In genomic region chr3:188391597-188391996, GRCh38 we compare ENCODE assay signal across 14 cellular contexts.
"Had no signal": no experiment of that assay in that cellular context is flagged by ENCODE, and none has a peak within 500 bp of the region (broad histone marks: within the 10 kb centered on the region; RNA-seq: fewer than 3 reads in every experiment).

No MANE protein-coding gene starts in this region.

- H3K36me3 ChIP-seq: esophagus muscularis mucosa, lower lobe of right lung, right lobe of liver had no signal

- H3K9me3 Mint-ChIP-seq: activated naive CD4-positive, alpha-beta T cell treated with anti-CD3 and anti-CD28 coated beads, Interleukin-2, amount 50 U/mL, for 24 hours; activated T-helper 2 cell treated with anti-CD3 and anti-CD28 coated beads, Interferon-gamma antibody, Interleukin-2, Interleukin-4, amounts not matched to agents 10 μg/mL and 5 μg/mL and 100 μg/mL, durations not matched to agents 14 hours and 24 hours and 36 hours; immature natural killer cell; naive thymus-derived CD8-positive, alpha-beta T cell had no signal

- DNase-seq: activated CD4-positive, alpha-beta T cell treated with anti-CD3 and anti-CD28 coated beads, Interleukin-2, amount 50 U/mL, for 4 hours; foreskin fibroblast; immature natural killer cell; lower lobe of right lung; naive thymus-derived CD8-positive, alpha-beta T cell; nucleus accumbens; right lobe of liver; stimulated activated CD4-positive, alpha-beta T cell treated with anti-CD3 and anti-CD28 coated beads, Interleukin-2, amount 100 ng/mL, for 24 hours; stimulated activated naive CD8-positive, alpha-beta T cell treated with anti-CD3 and anti-CD28 coated beads, Interleukin-15, Interleukin-2, amounts not matched to agents 100 U/mL and 50 U/mL, for 24 hours; testis had no signal

- H3K4me3 ChIP-seq: esophagus muscularis mucosa, lower lobe of right lung, right lobe of liver, testis had no signal

- H3K27ac Mint-ChIP-seq: activated naive CD4-positive, alpha-beta T cell treated with anti-CD3 and anti-CD28 coated beads, Interleukin-2, amount 50 U/mL, for 24 hours; progenitor cell of endocrine pancreas had no signal

- ATAC-seq: naive thymus-derived CD8-positive, alpha-beta T cell; stimulated activated naive CD8-positive, alpha-beta T cell treated with anti-CD3 and anti-CD28 coated beads, Interleukin-15, Interleukin-2, amounts not matched to agents 100 U/mL and 50 U/mL, for 24 hours had no signal

- H3K27me3 ChIP-seq: esophagus muscularis mucosa, right lobe of liver, testis had no signal

- H3K4me3 Mint-ChIP-seq: activated naive CD4-positive, alpha-beta T cell treated with anti-CD3 and anti-CD28 coated beads, Interleukin-2, amount 50 U/mL, for 24 hours; immature natural killer cell; naive thymus-derived CD8-positive, alpha-beta T cell had no signal

- H3K27me3 Mint-ChIP-seq: activated naive CD4-positive, alpha-beta T cell treated with anti-CD3 and anti-CD28 coated beads, Interleukin-2, amount 50 U/mL, for 24 hours; naive thymus-derived CD8-positive, alpha-beta T cell; progenitor cell of endocrine pancreas had no signal

- H3K27ac ChIP-seq: lower lobe of right lung, right lobe of liver had no signal

- H3K9me3 ChIP-seq: esophagus muscularis mucosa, lower lobe of right lung, right lobe of liver, testis had no signal
